In genomic region chr12:113886721-113887120, GRCh38 we compare ENCODE assay signal across 5 cellular contexts.
"Had no signal": no experiment of that assay in that cellular context is flagged by ENCODE, and none has a peak within 500 bp of the region (broad histone marks: within the 10 kb centered on the region; RNA-seq: fewer than 3 reads in every experiment).

No MANE protein-coding gene starts in this region.

- H3K27ac Mint-ChIP-seq: IgD-negative memory B cell had no signal

- H3K4me3 Mint-ChIP-seq: IgD-negative memory B cell had no signal

- H3K27ac ChIP-seq: HL-60 had no signal

- H3K27me3 Mint-ChIP-seq: IgD-negative memory B cell had no signal

- ATAC-seq: HepG2, K562 had no signal

- H3K4me3 ChIP-seq: K562 had no signal

- DNase-seq: IMR-90 had no signal
